24 cellular contexts compared by ENCODE assay signal in the genomic region with DNA sequence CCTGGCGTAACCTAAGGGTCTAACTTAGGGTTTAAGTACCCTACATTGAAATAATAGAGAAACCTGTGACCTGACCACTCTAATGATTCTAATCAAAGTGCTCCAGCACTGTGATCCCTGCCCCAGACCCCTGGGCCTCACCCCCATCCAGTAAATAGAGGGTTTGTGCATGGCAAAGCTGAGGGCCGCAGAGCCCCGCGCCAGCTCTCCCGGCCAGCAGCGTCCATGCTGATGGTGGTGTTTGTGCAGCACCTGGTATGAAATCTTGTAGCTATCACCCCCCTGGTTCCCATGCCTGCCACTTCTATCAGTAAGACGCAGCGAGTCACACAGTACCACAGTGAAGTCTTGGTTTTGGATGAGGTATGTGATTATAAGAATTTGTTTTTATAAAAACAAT.
DNase-seq lines count a peak whose midpoint lies in the region; ATAC-seq and TF ChIP-seq lines count a peak whose summit lies in the region.
"Had no signal": no experiment of that assay in that cellular context is flagged by ENCODE, and none has a peak within 500 bp of the region (broad histone marks: within the 10 kb centered on the region; RNA-seq: fewer than 3 reads in every experiment).

No MANE protein-coding gene starts in this region.

- ATAC-seq in right cardiac atrium: no peak
- ATAC-seq in stimulated activated memory B cell treated with anti-CD40 and anti-IgM and Interleukin-4, amounts not matched to agents 10 μg/mL and 1 μg/mL and 100 μg/mL, for 72 hours: peak; percentile 28
- no peak for ATAC-seq in HG03378 (IDR thresholded peaks at IDR 0.05; ENCODE audit: unreplicated experiment)
- ATAC-seq: A549, GM12878 had no signal

- no peaks in the 10 kb centered on the region for H3K36me3 Mint-ChIP-seq in stimulated activated memory B cell treated with anti-CD40 and anti-IgM and Interleukin-4, amounts not matched to agents 10 μg/mL and 1 μg/mL and 100 μg/mL, for 72 hours
- H3K36me3 Mint-ChIP-seq: CD4-positive, alpha-beta memory T cell; CD8-positive, alpha-beta memory T cell had no signal

- H3K9me3 ChIP-seq in left ventricle myocardium inferior (replicated peaks) (no peaks in the 10 kb centered on the region), right cardiac atrium (ENCODE audit: control insufficient read depth, low read length) (no peaks in the 10 kb centered on the region), muscle layer of colon (ENCODE audit: low read length) (no peaks in the 10 kb centered on the region)
- H3K9me3 ChIP-seq: A549 had no signal

- 96% methylated on average over 8 of the region's 8 CpGs for WGBS in right cardiac atrium

- intact Hi-C loops in left ventricle myocardium inferior (cut with micrococcal nuclease) (no loop called here), right cardiac atrium (cut with DNase I) (no loop called here)

- H3K4me1 ChIP-seq in left ventricle myocardium inferior (peaks cover 87% of the 10 kb centered on the region), right cardiac atrium (ENCODE audit: control insufficient read depth, insufficient read depth, low read length) (peaks cover 3% of the 10 kb centered on the region), muscle layer of colon (ENCODE audit: insufficient read depth, low read length) (peaks cover 59% of the 10 kb centered on the region), rectal smooth muscle tissue (ENCODE audit: control insufficient read depth, insufficient read depth, low read length) (peaks cover 35% of the 10 kb centered on the region)
- H3K4me1 ChIP-seq: A549 had no signal

- H3K27ac Mint-ChIP-seq in stimulated activated memory B cell treated with anti-CD40 and anti-IgM and Interleukin-4, amounts not matched to agents 10 μg/mL and 1 μg/mL and 100 μg/mL, for 72 hours: no peak overlapping the region
- H3K27ac Mint-ChIP-seq: B cell; CD4-positive, alpha-beta memory T cell; CD8-positive, alpha-beta memory T cell had no signal

- H3K36me3 ChIP-seq in left ventricle myocardium inferior: no peaks in the 10 kb centered on the region
- H3K36me3 ChIP-seq in muscle layer of colon (ENCODE audit: insufficient read depth, low read length): no peaks in the 10 kb centered on the region
- no peaks in the 10 kb centered on the region for H3K36me3 ChIP-seq in rectal smooth muscle tissue (ENCODE audit: control insufficient read depth, insufficient read depth, low read length)
- H3K36me3 ChIP-seq: BLaER1 treated with 17β-estradiol and CSF1 and Interleukin-3, amounts not matched to agents 10 nM and 100 nM had no signal

- no peaks in the 10 kb centered on the region for H3K9me3 Mint-ChIP-seq in stimulated activated memory B cell treated with anti-CD40 and anti-IgM and Interleukin-4, amounts not matched to agents 10 μg/mL and 1 μg/mL and 100 μg/mL, for 72 hours

- no peaks in the 10 kb centered on the region for H3K4me1 Mint-ChIP-seq in stimulated activated memory B cell treated with anti-CD40 and anti-IgM and Interleukin-4, amounts not matched to agents 10 μg/mL and 1 μg/mL and 100 μg/mL, for 72 hours
- H3K4me1 Mint-ChIP-seq: B cell; CD4-positive, alpha-beta memory T cell; CD8-positive, alpha-beta memory T cell had no signal

- H3K9ac ChIP-seq in muscle layer of colon (ENCODE audit: low read length) (no peak overlapping the region), rectal smooth muscle tissue (ENCODE audit: low read length) (no peak overlapping the region)
- H3K9ac ChIP-seq: BLaER1 treated with 17β-estradiol and CSF1 and Interleukin-3, amounts not matched to agents 10 nM and 100 nM had no signal

- DNase-seq in left ventricle myocardium inferior (no peak), right cardiac atrium (no peak), dedifferentiated amniotic fluid mesenchymal stem cell (ENCODE audit: extremely low spot score) (no peak), NCI-H510A treated with DMSO at 0.1 percent for 48 hours (lab: John Stamatoyannopoulos, UW) (no peak)
- DNase-seq: AML-193; CD4-positive, alpha-beta memory T cell; CD8-positive, alpha-beta memory T cell; COR-L47; DMS 273 treated with DMSO at 0.1 percent for 48 hours; DMS153; DMS53; DND-41; EL; GDM1 had no signal

- TF ChIP-seq CTCF in left ventricle myocardium inferior (IDR thresholded peaks at IDR 0.05; ENCODE audit: borderline replicate concordance): no peak

- H3K4me3 Mint-ChIP-seq in stimulated activated memory B cell treated with anti-CD40 and anti-IgM and Interleukin-4, amounts not matched to agents 10 μg/mL and 1 μg/mL and 100 μg/mL, for 72 hours: no peak overlapping the region
- H3K4me3 Mint-ChIP-seq: B cell; CD4-positive, alpha-beta memory T cell; CD8-positive, alpha-beta memory T cell had no signal

- H3K27me3 Mint-ChIP-seq in stimulated activated memory B cell treated with anti-CD40 and anti-IgM and Interleukin-4, amounts not matched to agents 10 μg/mL and 1 μg/mL and 100 μg/mL, for 72 hours: peaks cover 18% of the 10 kb centered on the region

- H3K4me3 ChIP-seq in left ventricle myocardium inferior (no peak overlapping the region), right cardiac atrium (ENCODE audit: low read length) (no peak overlapping the region), muscle layer of colon (ENCODE audit: low read depth in 1 of 2, low read length in 2 of 2) (no peak overlapping the region), rectal smooth muscle tissue (ENCODE audit: low read length) (no peak overlapping the region)
- H3K4me3 ChIP-seq: A549; BLaER1 treated with 17β-estradiol and CSF1 and Interleukin-3, amounts not matched to agents 10 nM and 100 nM; GM12878 had no signal

- H3K27me3 ChIP-seq in left ventricle myocardium inferior (ENCODE audit: low read depth) (no peaks in the 10 kb centered on the region), right cardiac atrium (ENCODE audit: control insufficient read depth, insufficient read depth) (no peaks in the 10 kb centered on the region), muscle layer of colon (ENCODE audit: control insufficient read depth in 1 of 2, insufficient read depth in 2 of 2, low read length in 2 of 2) (no peaks in the 10 kb centered on the region), rectal smooth muscle tissue (ENCODE audit: control insufficient read depth, insufficient read depth, low read length) (no peaks in the 10 kb centered on the region)
- H3K27me3 ChIP-seq: BLaER1 treated with 17β-estradiol and CSF1 and Interleukin-3, amounts not matched to agents 10 nM and 100 nM had no signal

- H3K27ac ChIP-seq in left ventricle myocardium inferior (replicated peaks) (peak overlapping the region; percentile 33), right cardiac atrium (ENCODE audit: low read length) (no peak overlapping the region), muscle layer of colon (ENCODE audit: low read depth, low read length) (peak overlapping the region; percentile 64), rectal smooth muscle tissue (ENCODE audit: low read depth, low read length) (peak overlapping the region; percentile 65)
- H3K27ac ChIP-seq: 22Rv1; A549; BLaER1 treated with 17β-estradiol and CSF1 and Interleukin-3, amounts not matched to agents 10 nM and 100 nM; C4-2B had no signal
